ENCODE assay signal across 11 cellular contexts in genomic region chr6:8108031-8108660, GRCh38. TPM values are rescaled to one million over a fixed set of nuclear protein-coding genes. Genes with fewer than 3 reads are reported as not detected.
DNase-seq lines count a peak whose midpoint lies in the region; ATAC-seq and TF ChIP-seq lines count a peak whose summit lies in the region.
"Had no signal": no experiment of that assay in that cellular context is flagged by ENCODE, and none has a peak within 500 bp of the region (broad histone marks: within the 10 kb centered on the region; RNA-seq: fewer than 3 reads in every experiment).

No MANE protein-coding gene starts in this region.

- TF ChIP-seq CTCF in MCF 10A (IDR thresholded peaks at IDR 0.05; ENCODE audit: unreplicated experiment) (no peak), breast epithelium (IDR thresholded peaks at IDR 0.05) (no peak)

- no peak overlapping the region for H3K4me3 ChIP-seq in breast epithelium
- H3K4me3 ChIP-seq: BLaER1 had no signal

- H3K27me3 Mint-ChIP-seq in MCF 10A (ENCODE audit: insufficient read depth, unreplicated experiment), result no peaks in the 10 kb centered on the region

- H3K36me3 ChIP-seq in breast epithelium, result no peaks in the 10 kb centered on the region
- H3K36me3 ChIP-seq: BLaER1 had no signal

- POLR2A ChIA-PET in MCF 10A (lab: Yijun Ruan, JAX), result interaction anchor here (0.7 to 1.0 kb wide), 2 partner anchors 27 to 1462 kb away, joined by 3 read pairs; no protein-coding TSS in a partner anchor

- H3K27me3 ChIP-seq in breast epithelium, result no peaks in the 10 kb centered on the region
- H3K27me3 ChIP-seq: BLaER1 had no signal

- ATAC-seq in GM18870 (IDR thresholded peaks at IDR 0.05; ENCODE audit: unreplicated experiment) (no peak), HG02970 (IDR thresholded peaks at IDR 0.05; ENCODE audit: low FRiP score, unreplicated experiment) (no peak)

- intact Hi-C loops in MCF 10A (cut with micrococcal nuclease), result no loop called here
- intact Hi-C loops in breast epithelium (cut with DNase I; ENCODE audit: low total_unique reads), result no loop called here

- no peak overlapping the region for H3K4me3 Mint-ChIP-seq in MCF 10A (ENCODE audit: unreplicated experiment)
- H3K4me3 Mint-ChIP-seq: activated CD4-positive, alpha-beta T cell treated with anti-CD3 and anti-CD28 coated beads, Interleukin-2, amount 10 ng/mL, durations not matched to agents 7 days and 5 days had no signal

- H3K4me1 Mint-ChIP-seq in MCF 10A (ENCODE audit: insufficient read depth, unreplicated experiment), result peaks cover 16% of the 10 kb centered on the region
- H3K4me1 Mint-ChIP-seq: activated CD4-positive, alpha-beta T cell treated with anti-CD3 and anti-CD28 coated beads, Interleukin-2, amount 10 ng/mL, durations not matched to agents 7 days and 5 days had no signal

- DNase-seq in MCF 10A (ENCODE audit: unreplicated experiment) (peak; percentile 90), breast epithelium (ENCODE audit: low spot score in 2 of 2) (no peak), UCSD-AML1 (lab: John Stamatoyannopoulos, UW; ENCODE audit: unreplicated experiment) (peak; percentile 44), foreskin melanocyte (peak; percentile 96), SK-N-DZ (ENCODE audit: low spot score) (no peak)
- no peak for DNase-seq in activated CD8-positive, alpha-beta memory T cell treated with anti-CD3 and anti-CD28 coated beads, Interleukin-2, amount 50 U/mL, for 4 hours
- DNase-seq: activated CD4-positive, alpha-beta T cell treated with anti-CD3 and anti-CD28 coated beads, Interleukin-2, amount 10 ng/mL, durations not matched to agents 7 days and 5 days; NCI-H82 had no signal

- no TSS peak for BruUV-seq in MCF 10A (replicated peaks; lab: Mats Ljungman, UMichigan)

- H3K9me3 Mint-ChIP-seq in MCF 10A (ENCODE audit: unreplicated experiment), result peaks cover 9% of the 10 kb centered on the region
- H3K9me3 Mint-ChIP-seq: activated CD4-positive, alpha-beta T cell treated with anti-CD3 and anti-CD28 coated beads, Interleukin-2, amount 10 ng/mL, durations not matched to agents 7 days and 5 days had no signal

- no peaks in the 10 kb centered on the region for H3K9me3 ChIP-seq in breast epithelium
- H3K9me3 ChIP-seq: BLaER1 had no signal

- TF ChIP-seq POLR2A in breast epithelium (IDR thresholded peaks at IDR 0.05), result no peak

- no peaks in the 10 kb centered on the region for H3K4me1 ChIP-seq in breast epithelium

- H3K27ac Mint-ChIP-seq in MCF 10A (ENCODE audit: low read depth, unreplicated experiment), result peak overlapping the region; percentile 88
- H3K27ac Mint-ChIP-seq: activated CD4-positive, alpha-beta T cell treated with anti-CD3 and anti-CD28 coated beads, Interleukin-2, amount 10 ng/mL, durations not matched to agents 7 days and 5 days had no signal

- CTCF ChIA-PET in MCF 10A (lab: Yijun Ruan, JAX), result interaction anchor here (0.6 to 1.4 kb wide), 6 partner anchors 10 to 111 kb away, joined by 3 to 4 read pairs (median 3); no protein-coding TSS in a partner anchor

- H3K36me3 Mint-ChIP-seq in MCF 10A (ENCODE audit: insufficient read depth, unreplicated experiment), result no peaks in the 10 kb centered on the region

- H3K27ac ChIP-seq in breast epithelium, result peak overlapping the region in 1 of 2 donors; percentile 23
- H3K27ac ChIP-seq: BLaER1 had no signal

RNA-seq across cellular contexts. Expression of gene EEF1E1, which starts 5.8 kb away (rescaled TPM):
- total RNA-seq in MCF 10A (2022) (52.1 and 56.7 TPM in 2 replicates), breast epithelium (10 to 100 TPM; 18.9 to 48.5 (median 39.1) TPM)
- 129 and 139 TPM in 2 replicates for polyA plus RNA-seq in SK-N-DZ (2014; cell fraction: cytosol; rRNA removed)
- polyA plus RNA-seq in SK-N-DZ (2014; cell fraction: nucleus; rRNA removed), result 83.7 and 92.7 TPM in 2 replicates

RNA-seq across cellular contexts. Expression of gene BLOC1S5, which starts 44.0 kb away (rescaled TPM):
- total RNA-seq in MCF 10A (2022) (7.7 and 10.9 TPM in 2 replicates), breast epithelium (10 to 100 TPM; 12.5 to 26.2 (median 16.6) TPM)
- polyA plus RNA-seq in SK-N-DZ (2014; cell fraction: cytosol; rRNA removed), result 18.5 and 43.3 TPM in 2 replicates
- 5.2 and 9.3 TPM in 2 replicates for polyA plus RNA-seq in SK-N-DZ (2014; cell fraction: nucleus; rRNA removed)

Comparison
In these comparisons a context has a peak if more than half of its experiments do, and no peak if none do; other contexts are left out.
1. DNase-seq: peak in MCF 10A (single experiment), UCSD-AML1 (single experiment) and foreskin melanocyte (single experiment); none in breast epithelium (0 of 2), activated CD8-positive, alpha-beta memory T cell treated with anti-CD3 and anti-CD28 coated beads, Interleukin-2, amount 50 U/mL, for 4 hours (single experiment) and SK-N-DZ (single experiment).